ENCODE assay signal across 1 cellular context in genomic region chr12:1796515-1797010, GRCh38.
TF ChIP-seq lines count a peak whose summit lies in the region.

No MANE protein-coding gene starts in this region.

TF ChIP-seq in SK-N-SH, 30 proteins besides CTCF, POLR2A, EP300 and RAD21 (continued from another document):
- TF ChIP-seq USF2 (IDR thresholded peaks at IDR 0.05; ENCODE audit: borderline replicate concordance, low read depth, low read length) (no peak), REST (IDR thresholded peaks at IDR 0.05; ENCODE audit: low read depth, low read length) (no peak), TEAD4 (IDR thresholded peaks at IDR 0.05; ENCODE audit: borderline replicate concordance, insufficient read depth) (no peak), RCOR1 (IDR thresholded peaks at IDR 0.05; ENCODE audit: low read length) (no peak), NRF1 (IDR thresholded peaks at IDR 0.05; ENCODE audit: low read depth, low read length) (no peak)
